Comparison of ENCODE assay signal across 7 cellular contexts in the genomic region with DNA sequence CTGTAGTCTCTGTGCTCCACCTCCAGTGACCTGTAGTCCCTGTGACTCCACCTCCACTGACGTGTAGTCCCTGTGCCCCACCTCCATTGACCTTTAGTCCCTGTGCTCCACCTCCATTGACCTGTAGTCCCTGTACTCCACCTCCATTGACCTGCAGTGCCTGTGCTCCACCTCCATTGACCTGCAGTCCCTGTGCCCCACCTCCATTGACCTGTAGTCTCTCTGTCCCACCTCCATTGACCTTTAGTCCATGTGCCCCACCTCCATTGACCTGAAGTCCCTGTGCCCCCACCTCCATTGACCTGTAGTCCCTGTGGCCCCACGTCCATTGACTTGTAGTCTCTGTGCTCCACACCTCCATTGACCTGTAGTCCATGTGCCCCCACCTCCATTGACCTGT. TPM values are rescaled to one million over a fixed set of nuclear protein-coding genes. Genes with fewer than 3 reads are reported as not detected.
DNase-seq lines count a peak whose midpoint lies in the region; ATAC-seq, FAIRE-seq and TF ChIP-seq lines count a peak whose summit lies in the region.
"Not testable (repeated sequence)": the region's sequence is repeated elsewhere in the genome, so short reads cannot be mapped to it uniquely, and the experiment has no call there.

No MANE protein-coding gene starts in this region.

- H3K9me3 Mint-ChIP-seq in glutamatergic neuron (ENCODE audit: unreplicated experiment) (peaks cover 29% of the 10 kb centered on the region), neural progenitor cell (peaks cover 37% of the 10 kb centered on the region)

- not testable (repeated sequence) for H3F3A ChIP-seq in neural progenitor cell (ENCODE audit: low read depth)

- CTCF ChIA-PET in HepG2 (lab: Yijun Ruan, JAX; ENCODE audit: low intra/inter-chr PET ratio, low total read pairs) = not testable (repeated sequence)

- not testable (repeated sequence) for FAIRE-seq in kidney (lab: Jason Lieb, UNC); HepG2 (lab: Jason Lieb, UNC)

- H3K4me2 ChIP-seq in HepG2 (ENCODE audit: low read depth, low read length); neural progenitor cell: not testable (repeated sequence)

- intact Hi-C loops in kidney (cut with DNase I); HepG2 (cut with micrococcal nuclease; ENCODE audit: unreplicated experiment); right lobe of liver (cut with DNase I); posterior vena cava (cut with DNase I): not testable (repeated sequence)

- not testable (repeated sequence) for ATAC-seq in RWPE2 (ENCODE audit: low read depth); HepG2; right lobe of liver

- H3K36me3 ChIP-seq in RWPE2 (ENCODE audit: low read depth); neural progenitor cell: not testable (repeated sequence)
- H3K36me3 ChIP-seq in kidney (ENCODE audit: control insufficient read depth in 1 of 2, insufficient read depth in 2 of 2, low read length in 2 of 2) = peaks cover 4 to 12% of the 10 kb centered on the region in 2 donors
- peaks cover 5 to 10% of the 10 kb centered on the region in 2 experiments; a peak in 3 of 5 replicates for H3K36me3 ChIP-seq in HepG2 (replicated peaks in 1 of 2; ENCODE audit: control insufficient read depth in 1 of 2, insufficient read depth in 2 of 2, low read length in 2 of 2)
- H3K36me3 ChIP-seq in right lobe of liver = peaks cover 0 to 13% (median 7%) of the 10 kb centered on the region in 4 donors

- H2AFZ ChIP-seq in HepG2 (ENCODE audit: low read length); neural progenitor cell (replicated peaks): not testable (repeated sequence)

- not testable (repeated sequence) for TF ChIP-seq POLR2A in HepG2 (IDR thresholded peaks at IDR 0.05; ENCODE audit: insufficient read depth in 1 of 2, low read depth in 2 of 2, low read length in 2 of 2); right lobe of liver (IDR thresholded peaks at IDR 0.05)

- not testable (repeated sequence) for TF ChIP-seq EP300 in HepG2 (IDR thresholded peaks at IDR 0.05; ENCODE audit: low read depth in 2 of 2, low read length in 2 of 2); HepG2 (CRISPR knock-in tag; IDR thresholded peaks at IDR 0.05; ENCODE audit: borderline replicate concordance)

- not testable (repeated sequence) for H3K9ac ChIP-seq in kidney (ENCODE audit: low read length in 2 of 2); HepG2 (ENCODE audit: insufficient read depth, low read depth, low read length); neural progenitor cell

- peak; percentile 4 for DNase-seq in RWPE2 (ENCODE audit: low spot score)
- DNase-seq in glutamatergic neuron; HepG2 (ENCODE audit: low spot score); neural progenitor cell (ENCODE audit: low spot score): not testable (repeated sequence)
- DNase-seq in kidney = peak; percentile 10
- peak; percentile 12 to 69 (median 67) for DNase-seq in right lobe of liver
- peak; percentile 20 for DNase-seq in posterior vena cava (ENCODE audit: low spot score)

- H3K27ac ChIP-seq in RWPE2 (ENCODE audit: poor library complexity, severe bottlenecking); kidney (ENCODE audit: low read depth in 2 of 2, low read length in 2 of 2); HepG2 (ENCODE audit: extremely low read length, insufficient read depth, low read length); right lobe of liver; neural progenitor cell: not testable (repeated sequence)

- H3K4me1 Mint-ChIP-seq in glutamatergic neuron (ENCODE audit: low read depth, unreplicated experiment) (peaks cover 11% of the 10 kb centered on the region), neural progenitor cell (peaks cover 20% of the 10 kb centered on the region)

- H3K36me3 Mint-ChIP-seq in glutamatergic neuron (ENCODE audit: unreplicated experiment) (peaks cover 40% of the 10 kb centered on the region), neural progenitor cell (peaks cover 11% of the 10 kb centered on the region)

- H4K20me1 ChIP-seq in HepG2 (ENCODE audit: insufficient read depth, low read length); neural progenitor cell (ENCODE audit: low read depth): not testable (repeated sequence)

- not testable (repeated sequence) for H3K4me3 Mint-ChIP-seq in glutamatergic neuron (ENCODE audit: unreplicated experiment); neural progenitor cell

- 66% methylated on average over 2 of the region's 2 CpGs for WGBS in HepG2 (ENCODE audit: low lambda C conversion rate)
- WGBS in right lobe of liver (ENCODE audit: insufficient coverage, low coverage, low lambda C conversion rate, missing lambda C conversion rate) = 33% methylated on average over 2 of the region's 2 CpGs

- not testable (repeated sequence) for H3K4me3 ChIP-seq in RWPE2 (ENCODE audit: severe bottlenecking); kidney (ENCODE audit: low read length in 2 of 2); HepG2 (replicated peaks in 1 of 3; ENCODE audit: insufficient read depth in 1 of 3, low read depth in 2 of 3, low read length in 3 of 3); right lobe of liver; neural progenitor cell

- POLR2A ChIA-PET in HepG2 (lab: Yijun Ruan, JAX) = not testable (repeated sequence)

- H3K27ac Mint-ChIP-seq in glutamatergic neuron (ENCODE audit: unreplicated experiment) = peak overlapping the region; percentile 22
- H3K27ac Mint-ChIP-seq in neural progenitor cell = peak overlapping the region; percentile 39

- H3K79me2 ChIP-seq in HepG2 (ENCODE audit: insufficient read depth, low read length); neural progenitor cell (ENCODE audit: low read depth): not testable (repeated sequence)

- not testable (repeated sequence) for H3K9me3 ChIP-seq in RWPE2 (ENCODE audit: severe bottlenecking); kidney (ENCODE audit: control insufficient read depth in 1 of 2, low read length in 2 of 2); right lobe of liver; neural progenitor cell (ENCODE audit: low read depth)
- H3K9me3 ChIP-seq in HepG2 (ENCODE audit: low read length) = peaks cover 29% of the 10 kb centered on the region

- in situ Hi-C loops in HepG2 (cut with HindIII; ENCODE audit: extremely low pct_ligation_motif_present, low pct_unique_long_range_greater_than_20kb) = not testable (repeated sequence)

- TF ChIP-seq CTCF in RWPE2 (IDR thresholded peaks at IDR 0.05; ENCODE audit: poor library complexity, severe bottlenecking); glutamatergic neuron (IDR thresholded peaks at IDR 0.05; ENCODE audit: partially characterized antibody, unreplicated experiment); kidney (IDR thresholded peaks at IDR 0.05; ENCODE audit: borderline replicate concordance, extremely low read depth, insufficient read depth); HepG2 (CRISPR knock-in tag; IDR thresholded peaks at IDR 0.05); right lobe of liver (IDR thresholded peaks at IDR 0.05); neural progenitor cell (IDR thresholded peaks at IDR 0.05): not testable (repeated sequence)

- peaks cover 18% of the 10 kb centered on the region for H3K27me3 Mint-ChIP-seq in glutamatergic neuron (ENCODE audit: unreplicated experiment)
- H3K27me3 Mint-ChIP-seq in neural progenitor cell (ENCODE audit: insufficient read depth, low read depth) = peaks cover 24% of the 10 kb centered on the region

- not testable (repeated sequence) for H3K27me3 ChIP-seq in RWPE2 (ENCODE audit: insufficient read depth, poor library complexity, severe bottlenecking); HepG2 (ENCODE audit: control insufficient read depth in 1 of 2, insufficient read depth in 2 of 2, low read length in 2 of 2); right lobe of liver; neural progenitor cell

- H3K4me1 ChIP-seq in RWPE2 (ENCODE audit: insufficient read depth, poor library complexity, severe bottlenecking); kidney (ENCODE audit: control insufficient read depth in 1 of 2, insufficient read depth in 1 of 2, low read depth in 1 of 2, low read length in 2 of 2); HepG2 (ENCODE audit: insufficient read depth, low read length); right lobe of liver: not testable (repeated sequence)
- H3K4me1 ChIP-seq in neural progenitor cell = peaks cover 20% of the 10 kb centered on the region

- not testable (repeated sequence) for TF ChIP-seq RAD21 in HepG2 (CRISPR knock-in tag; IDR thresholded peaks at IDR 0.05)

- not testable (repeated sequence) for BruUV-seq in HepG2 (replicated peaks; lab: Mats Ljungman, UMichigan)

RNA-seq across cellular contexts. Expression of a gene that starts 35.5 kb away (rescaled TPM):
- total RNA-seq in glutamatergic neuron (ENCODE audit: unreplicated experiment) (22.3 TPM), kidney (55.9 TPM), HepG2 (2016; rRNA removed; fragmentation: Illumina TruSeq; extraction: Trizol) (6.7 and 7.8 TPM in 2 replicates), right lobe of liver (10 to 100 TPM; 17.6 to 74.0 (median 25.7) TPM), neural progenitor cell (ENCODE audit: low replicate concordance) (7.5 TPM in 2 replicates), posterior vena cava (10 to 100 TPM in 1 of 2 donors, 1 to 10 TPM in 1; 9.7 to 11.2 TPM)
- polyA plus RNA-seq in kidney (ENCODE audit: insufficient read depth, low read depth, low replicate concordance) (18.1 TPM), HepG2 (2011; rRNA removed) (16.4 and 20.7 TPM in 2 replicates)
- total RNA-seq in HepG2 (2016; cell fraction: cytosol; rRNA removed; fragmentation: Illumina TruSeq; extraction: Trizol; ENCODE audit: low read depth) = 10.8 and 13.9 TPM in 2 replicates
- 8.0 and 8.6 TPM in 2 replicates for total RNA-seq in HepG2 (2016; cell fraction: insoluble cytoplasmic fraction; rRNA removed; fragmentation: Illumina TruSeq; extraction: Trizol)
- total RNA-seq in HepG2 (2016; cell fraction: membrane; rRNA removed; fragmentation: Illumina TruSeq; extraction: Trizol) = 12.1 and 13.4 TPM in 2 replicates
- total RNA-seq in HepG2 (2016; cell fraction: nucleus; rRNA removed; fragmentation: Illumina TruSeq; extraction: Trizol) = 6.4 and 8.4 TPM in 2 replicates
- polyA plus RNA-seq in HepG2 (2011; cell fraction: cytosol; rRNA removed) = 14.3 and 17.0 TPM in 2 replicates
- 21.3 and 26.7 TPM in 2 replicates for polyA plus RNA-seq in HepG2 (2011; cell fraction: nucleus; rRNA removed)
- 11.7 and 14.0 TPM in 2 replicates for polyA plus RNA-seq in HepG2 (2012)
- 4.1 and 4.3 TPM in 2 replicates for polyA plus RNA-seq in HepG2 (2016; cell fraction: cytosol; fragmentation: Illumina TruSeq; extraction: Trizol; ENCODE audit: low read depth)
- polyA plus RNA-seq in HepG2 (2016; cell fraction: insoluble cytoplasmic fraction; fragmentation: Illumina TruSeq; extraction: Trizol; ENCODE audit: low read depth) = 6.7 and 7.3 TPM in 2 replicates
- 9.3 and 12.3 TPM in 2 replicates for polyA plus RNA-seq in HepG2 (2016; cell fraction: membrane; fragmentation: Illumina TruSeq; extraction: Trizol; ENCODE audit: low read depth)
- polyA plus RNA-seq in HepG2 (2016; cell fraction: nucleus; fragmentation: Illumina TruSeq; extraction: Trizol; ENCODE audit: insufficient read depth, low read depth) = 8.0 and 9.6 TPM in 2 replicates
- 4.7 and 30.0 TPM in 2 replicates for polyA minus RNA-seq in HepG2 (2011; rRNA and poly(A)+ RNA removed; ENCODE audit: low replicate concordance)
- polyA minus RNA-seq in HepG2 (2011; cell fraction: cytosol; rRNA and poly(A)+ RNA removed) = 12.5 TPM in 2 replicates
- polyA minus RNA-seq in HepG2 (2011; cell fraction: nucleus; rRNA and poly(A)+ RNA removed) = 29.4 and 31.1 TPM in 2 replicates
